In the genomic region with DNA sequence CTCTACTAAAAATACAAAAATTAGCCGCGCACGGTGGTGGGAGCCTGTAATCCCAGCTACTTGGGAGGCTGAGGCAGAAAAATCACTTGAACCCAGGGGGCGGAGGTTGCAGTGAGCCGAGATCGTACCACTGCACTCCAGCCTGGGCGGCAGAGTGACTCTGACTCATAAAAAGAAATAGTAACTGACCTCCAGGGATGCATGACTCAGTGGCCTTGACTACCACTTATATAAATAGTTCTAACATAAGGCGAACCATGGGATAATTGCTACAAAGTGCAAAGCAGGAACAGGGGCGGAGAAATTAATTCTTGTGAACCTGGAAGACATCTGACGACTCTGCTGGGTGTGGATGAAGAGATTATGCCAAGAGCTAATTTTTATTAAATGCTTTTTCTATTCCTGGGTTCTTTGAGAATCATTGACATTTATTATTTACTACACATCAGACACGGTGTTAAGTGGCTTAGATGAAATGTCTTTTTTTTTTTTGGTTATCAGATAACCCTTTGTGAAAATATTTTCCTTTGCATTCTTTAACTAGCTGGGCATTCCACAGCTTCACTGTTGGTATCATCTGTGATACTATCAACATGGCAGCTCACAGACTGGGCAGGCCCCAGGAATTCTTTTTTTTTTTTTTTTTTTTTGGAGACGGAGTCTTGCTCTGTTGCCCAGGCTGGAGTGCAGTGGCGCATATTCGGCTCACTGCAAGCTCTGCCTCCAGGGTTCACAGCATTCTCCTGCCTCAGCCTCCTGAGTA, we compare ENCODE assay signal across 1 cellular context.
A peak's percentile ranks its signal among the peaks of the same experiment; 100 is the strongest.
TF ChIP-seq lines count a peak whose summit lies in the region.

No MANE protein-coding gene starts in this region.

TF ChIP-seq in IMR-90, 13 proteins besides CTCF, POLR2A, EP300 and RAD21:
- TF ChIP-seq BHLHE40 (IDR thresholded peaks at IDR 0.05; ENCODE audit: low read depth, low read length) = no peak
- peak; percentile 85 for TF ChIP-seq FOS (IDR thresholded peaks at IDR 0.05; ENCODE audit: low read depth, low read length)
TF ChIP-seq in IMR-90: peak in this region for 1.
